In genomic region chr20:3105256-3106137, GRCh38 we compare ENCODE assay signal across 1 cellular context.
TF ChIP-seq lines count a peak whose summit lies in the region.

No MANE protein-coding gene starts in this region.

TF ChIP-seq in HepG2, 621 proteins besides CTCF, POLR2A, EP300 and RAD21:
- TF ChIP-seq ZC3H13 (CRISPR knock-in tag; IDR thresholded peaks at IDR 0.05) = no peak
- no peak for TF ChIP-seq SOX6 (IDR thresholded peaks at IDR 0.05)
- peak; percentile 17; the same call in 1 of the 2 replicates for TF ChIP-seq SOX6 (CRISPR knock-in tag; IDR thresholded peaks at IDR 0.05)
- 0 out of 2 replicates have a peak, but pooled peaks have one; percentile 10 for TF ChIP-seq SALL1 (CRISPR knock-in tag; IDR thresholded peaks at IDR 0.05)
- TF ChIP-seq MBD4 (IDR thresholded peaks at IDR 0.05; ENCODE audit: borderline replicate concordance, low read length) = no peak
- 0 out of 2 replicates have a peak, but pooled peaks have one; percentile 64 for TF ChIP-seq ZNF703 (CRISPR knock-in tag; IDR thresholded peaks at IDR 0.05; ENCODE audit: borderline replicate concordance)
- TF ChIP-seq ATF4 (CRISPR knock-in tag; IDR thresholded peaks at IDR 0.05) = no peak
- TF ChIP-seq SP4 (CRISPR knock-in tag; IDR thresholded peaks at IDR 0.05) = no peak
- no peak for TF ChIP-seq MEIS2 (CRISPR knock-in tag; IDR thresholded peaks at IDR 0.05)
- TF ChIP-seq ZNF550 (CRISPR knock-in tag; IDR thresholded peaks at IDR 0.05; ENCODE audit: borderline replicate concordance) = peak; percentile 90; the same call in 1 of the 2 replicates
- TF ChIP-seq ZNF576 (CRISPR knock-in tag; IDR thresholded peaks at IDR 0.05) = 0 out of 2 replicates have a peak, but pooled peaks have one; percentile 19
- TF ChIP-seq RBFOX2 (IDR thresholded peaks at IDR 0.05; ENCODE audit: low read depth, low read length) = no peak
- no peak for TF ChIP-seq HNRNPH1 (optimal IDR thresholded peaks at IDR 0.05; ENCODE audit: low read depth, low read length)
- TF ChIP-seq PTBP1 (IDR thresholded peaks at IDR 0.05; ENCODE audit: low read depth, low read length, poor library complexity, severe bottlenecking) = no peak
- TF ChIP-seq ZNF225 (CRISPR knock-in tag; IDR thresholded peaks at IDR 0.05) = 0 out of 2 replicates have a peak, but pooled peaks have one; percentile 44
- peak; percentile 41; the same call in 1 of the 2 replicates for TF ChIP-seq TBX2 (CRISPR knock-in tag; IDR thresholded peaks at IDR 0.05; ENCODE audit: borderline replicate concordance)
- peak; percentile 21; the same call in 1 of the 2 replicates for TF ChIP-seq POGZ (CRISPR knock-in tag; IDR thresholded peaks at IDR 0.05)
- TF ChIP-seq, protein P1, sequence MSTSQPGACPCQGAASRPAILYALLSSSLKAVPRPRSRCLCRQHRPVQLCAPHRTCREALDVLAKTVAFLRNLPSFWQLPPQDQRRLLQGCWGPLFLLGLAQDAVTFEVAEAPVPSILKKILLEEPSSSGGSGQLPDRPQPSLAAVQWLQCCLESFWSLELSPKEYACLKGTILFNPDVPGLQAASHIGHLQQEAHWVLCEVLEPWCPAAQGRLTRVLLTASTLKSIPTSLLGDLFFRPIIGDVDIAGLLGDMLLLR (CRISPR knock-in tag; IDR thresholded peaks at IDR 0.05) = 0 out of 2 replicates have a peak, but pooled peaks have one; percentile 43
- TF ChIP-seq, protein P2, sequence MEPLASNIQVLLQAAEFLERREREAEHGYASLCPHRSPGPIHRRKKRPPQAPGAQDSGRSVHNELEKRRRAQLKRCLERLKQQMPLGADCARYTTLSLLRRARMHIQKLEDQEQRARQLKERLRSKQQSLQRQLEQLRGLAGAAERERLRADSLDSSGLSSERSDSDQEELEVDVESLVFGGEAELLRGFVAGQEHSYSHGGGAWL (CRISPR knock-in tag; IDR thresholded peaks at IDR 0.05) = no peak
- no peak for TF ChIP-seq ZFP90 (CRISPR knock-in tag; IDR thresholded peaks at IDR 0.05; ENCODE audit: borderline replicate concordance)
- TF ChIP-seq FOXO4 (CRISPR knock-in tag; conservative IDR thresholded peaks at IDR 0.05) = 0 out of 2 replicates have a peak, but pooled peaks have one; percentile 81
- 0 out of 2 replicates have a peak, but pooled peaks have one; percentile 50 for TF ChIP-seq ZNF790 (CRISPR knock-in tag; IDR thresholded peaks at IDR 0.05; ENCODE audit: borderline replicate concordance)
- TF ChIP-seq, protein P3, sequence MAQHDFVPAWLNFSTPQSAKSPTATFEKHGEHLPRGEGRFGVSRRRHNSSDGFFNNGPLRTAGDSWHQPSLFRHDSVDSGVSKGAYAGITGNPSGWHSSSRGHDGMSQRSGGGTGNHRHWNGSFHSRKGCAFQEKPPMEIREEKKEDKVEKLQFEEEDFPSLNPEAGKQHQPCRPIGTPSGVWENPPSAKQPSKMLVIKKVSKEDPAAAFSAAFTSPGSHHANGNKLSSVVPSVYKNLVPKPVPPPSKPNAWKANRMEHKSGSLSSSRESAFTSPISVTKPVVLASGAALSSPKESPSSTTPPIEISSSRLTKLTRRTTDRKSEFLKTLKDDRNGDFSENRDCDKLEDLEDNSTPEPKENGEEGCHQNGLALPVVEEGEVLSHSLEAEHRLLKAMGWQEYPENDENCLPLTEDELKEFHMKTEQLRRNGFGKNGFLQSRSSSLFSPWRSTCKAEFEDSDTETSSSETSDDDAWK (CRISPR knock-in tag; IDR thresholded peaks at IDR 0.05) = no peak
- TF ChIP-seq, protein P4, sequence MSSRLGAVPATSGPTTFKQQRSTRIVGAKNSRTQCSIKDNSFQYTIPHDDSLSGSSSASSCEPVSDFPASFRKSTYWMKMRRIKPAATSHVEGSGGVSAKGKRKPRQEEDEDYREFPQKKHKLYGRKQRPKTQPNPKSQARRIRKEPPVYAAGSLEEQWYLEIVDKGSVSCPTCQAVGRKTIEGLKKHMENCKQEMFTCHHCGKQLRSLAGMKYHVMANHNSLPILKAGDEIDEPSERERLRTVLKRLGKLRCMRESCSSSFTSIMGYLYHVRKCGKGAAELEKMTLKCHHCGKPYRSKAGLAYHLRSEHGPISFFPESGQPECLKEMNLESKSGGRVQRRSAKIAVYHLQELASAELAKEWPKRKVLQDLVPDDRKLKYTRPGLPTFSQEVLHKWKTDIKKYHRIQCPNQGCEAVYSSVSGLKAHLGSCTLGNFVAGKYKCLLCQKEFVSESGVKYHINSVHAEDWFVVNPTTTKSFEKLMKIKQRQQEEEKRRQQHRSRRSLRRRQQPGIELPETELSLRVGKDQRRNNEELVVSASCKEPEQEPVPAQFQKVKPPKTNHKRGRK (CRISPR knock-in tag; IDR thresholded peaks at IDR 0.05) = no peak
- TF ChIP-seq MIER2 (CRISPR knock-in tag; IDR thresholded peaks at IDR 0.05) = 0 out of 2 replicates have a peak, but pooled peaks have one; percentile 32
- TF ChIP-seq ZNF770 (CRISPR knock-in tag; IDR thresholded peaks at IDR 0.05) = no peak
- TF ChIP-seq ZC3H4 (CRISPR knock-in tag; IDR thresholded peaks at IDR 0.05; ENCODE audit: borderline replicate concordance) = no peak
- 0 out of 2 replicates have a peak, but pooled peaks have one; percentile 57 for TF ChIP-seq ZNF333 (CRISPR knock-in tag; IDR thresholded peaks at IDR 0.05; ENCODE audit: borderline replicate concordance)
- TF ChIP-seq KDM5B (CRISPR knock-in tag; IDR thresholded peaks at IDR 0.05; ENCODE audit: borderline replicate concordance) = peak; percentile 66; the same call in 1 of the 2 replicates
- no peak for TF ChIP-seq ZSCAN30 (CRISPR knock-in tag; IDR thresholded peaks at IDR 0.05)
- TF ChIP-seq ZNF3 (CRISPR knock-in tag; IDR thresholded peaks at IDR 0.05) = no peak
- TF ChIP-seq ZNF160 (CRISPR knock-in tag; IDR thresholded peaks at IDR 0.05) = no peak
- no peak for TF ChIP-seq USF2 (IDR thresholded peaks at IDR 0.05; ENCODE audit: low read depth, low read length)
- 0 out of 2 replicates have a peak, but pooled peaks have one; percentile 23 for TF ChIP-seq USF2 (CRISPR knock-in tag; IDR thresholded peaks at IDR 0.05; ENCODE audit: borderline replicate concordance)
- no peak for TF ChIP-seq DNMT1 (CRISPR knock-in tag; IDR thresholded peaks at IDR 0.05)
- 0 out of 2 replicates have a peak, but pooled peaks have one; percentile 73 for TF ChIP-seq TERF1 (CRISPR knock-in tag; IDR thresholded peaks at IDR 0.05)
- TF ChIP-seq TCF12 (IDR thresholded peaks at IDR 0.05) = no peak
- TF ChIP-seq TCF12 (CRISPR knock-in tag; IDR thresholded peaks at IDR 0.05) = 0 out of 2 replicates have a peak, but pooled peaks have one; percentile 35
- TF ChIP-seq MED8 (CRISPR knock-in tag; IDR thresholded peaks at IDR 0.05; ENCODE audit: insufficient replicate concordance) = peak; percentile 60
- TF ChIP-seq HNF1B (CRISPR knock-in tag; IDR thresholded peaks at IDR 0.05) = no peak
- TF ChIP-seq HIVEP1 (CRISPR knock-in tag; IDR thresholded peaks at IDR 0.05) = 0 out of 2 replicates have a peak, but pooled peaks have one; percentile 37
